9 cellular contexts compared by ENCODE assay signal in genomic region chr1:12617901-12618660, GRCh38. TPM values are rescaled to one million over a fixed set of nuclear protein-coding genes. Genes with fewer than 3 reads are reported as not detected.
DNase-seq lines count a peak whose midpoint lies in the region; ATAC-seq, FAIRE-seq and TF ChIP-seq lines count a peak whose summit lies in the region.
"Had no signal": no experiment of that assay in that cellular context is flagged by ENCODE, and none has a peak within 500 bp of the region (broad histone marks: within the 10 kb centered on the region; RNA-seq: fewer than 3 reads in every experiment).

Gene DHRS3 (minus strand): TSS chr1:12618210. CDS start chr1:12617348, 862 bp downstream.

- H4K20me1 ChIP-seq in neural progenitor cell (ENCODE audit: low read depth): peaks cover 16% of the 10 kb centered on the region

- H3K4me1 Mint-ChIP-seq in activated naive CD4-positive, alpha-beta T cell treated with anti-CD3 and anti-CD28 coated beads, Interleukin-2, amount 10 ng/mL, durations not matched to agents 7 days and 5 days: peaks cover 69% of the 10 kb centered on the region
- H3K4me1 Mint-ChIP-seq in neural progenitor cell: peaks cover 53% of the 10 kb centered on the region

- H3K4me3 ChIP-seq in HUES48 (ENCODE audit: low read depth, low read length): peak within 1 kb of the TSS; percentile 78
- peak within 1 kb of the TSS; percentile 94 for H3K4me3 ChIP-seq in neural progenitor cell
- H3K4me3 ChIP-seq in thoracic aorta: peak within 1 kb of the TSS; percentile 90

- CTCF ChIA-PET in activated naive CD4-positive, alpha-beta T cell treated with anti-CD3 and anti-CD28 coated beads, Interleukin-2, amount 10 ng/mL, durations not matched to agents 7 days and 5 days (lab: Charles Lee): interaction anchor here (0.6 to 4.7 kb wide), 20 partner anchors 14 to 419 kb away, joined by 3 to 53 read pairs (median 5); no protein-coding TSS in a partner anchor

- TF ChIP-seq CTCF in neural progenitor cell (IDR thresholded peaks at IDR 0.05) (no peak), thoracic aorta (IDR thresholded peaks at IDR 0.05) (no peak)

- peaks cover 18% of the 10 kb centered on the region for H3K79me2 ChIP-seq in neural progenitor cell (ENCODE audit: low read depth)

- H3K27ac ChIP-seq in HUES48 (ENCODE audit: low read depth, low read length) (peak within 1 kb of the TSS; percentile 97), neural progenitor cell (no peak within 1 kb of the TSS), thoracic aorta (peak within 1 kb of the TSS; percentile 92 to 98)

- no peak for FAIRE-seq in frontal cortex (lab: Jason Lieb, UNC)
- FAIRE-seq: endometrium had no signal

- H3K9ac ChIP-seq in HUES48 (ENCODE audit: low read depth, low read length) (peak within 1 kb of the TSS; percentile 61), neural progenitor cell (no peak within 1 kb of the TSS)

- H3K36me3 ChIP-seq in HUES48 (ENCODE audit: control insufficient read depth, insufficient read depth, low read length) (peaks cover 5% of the 10 kb centered on the region; the same call in 1 of the 2 replicates), neural progenitor cell (no peaks in the 10 kb centered on the region), thoracic aorta (peaks cover 1% of the 10 kb centered on the region)

- H3K9me3 Mint-ChIP-seq in activated naive CD4-positive, alpha-beta T cell treated with anti-CD3 and anti-CD28 coated beads, Interleukin-2, amount 10 ng/mL, durations not matched to agents 7 days and 5 days: no peaks in the 10 kb centered on the region
- H3K9me3 Mint-ChIP-seq in neural progenitor cell: no peaks in the 10 kb centered on the region

- H3K9me3 ChIP-seq in HUES48 (ENCODE audit: control insufficient read depth, insufficient read depth, low read length) (no peaks in the 10 kb centered on the region), neural progenitor cell (ENCODE audit: low read depth) (no peaks in the 10 kb centered on the region), thoracic aorta (no peaks in the 10 kb centered on the region)

- peak within 1 kb of the TSS; percentile 98 for H3K4me3 Mint-ChIP-seq in activated naive CD4-positive, alpha-beta T cell treated with anti-CD3 and anti-CD28 coated beads, Interleukin-2, amount 10 ng/mL, durations not matched to agents 7 days and 5 days
- peak within 1 kb of the TSS; percentile 95 for H3K4me3 Mint-ChIP-seq in neural progenitor cell

- H3K36me3 Mint-ChIP-seq in activated naive CD4-positive, alpha-beta T cell treated with anti-CD3 and anti-CD28 coated beads, Interleukin-2, amount 10 ng/mL, durations not matched to agents 7 days and 5 days: peaks cover 37% of the 10 kb centered on the region
- H3K36me3 Mint-ChIP-seq in neural progenitor cell: no peaks in the 10 kb centered on the region

- peak within 1 kb of the TSS; percentile 91 for H3K4me2 ChIP-seq in neural progenitor cell

- H3F3A ChIP-seq in neural progenitor cell (ENCODE audit: low read depth): peaks cover 50% of the 10 kb centered on the region

- peak within 1 kb of the TSS; percentile 99 for H3K27ac Mint-ChIP-seq in activated naive CD4-positive, alpha-beta T cell treated with anti-CD3 and anti-CD28 coated beads, Interleukin-2, amount 10 ng/mL, durations not matched to agents 7 days and 5 days
- H3K27ac Mint-ChIP-seq in neural progenitor cell: peak within 1 kb of the TSS; percentile 72

- peaks cover 38% of the 10 kb centered on the region for H3K27me3 Mint-ChIP-seq in activated naive CD4-positive, alpha-beta T cell treated with anti-CD3 and anti-CD28 coated beads, Interleukin-2, amount 10 ng/mL, durations not matched to agents 7 days and 5 days
- peaks cover 34% of the 10 kb centered on the region for H3K27me3 Mint-ChIP-seq in neural progenitor cell (ENCODE audit: insufficient read depth, low read depth)

- H3K4me1 ChIP-seq in HUES48 (ENCODE audit: control insufficient read depth, insufficient read depth, low read length) (peaks cover 26% of the 10 kb centered on the region), neural progenitor cell (peaks cover 29% of the 10 kb centered on the region), thoracic aorta (ENCODE audit: control insufficient read depth in 1 of 2, low read depth in 2 of 2) (peaks cover 23 to 58% of the 10 kb centered on the region in 2 donors)

- DNase-seq in DMS53 treated with DMSO at 0.1 percent for 48 hours (lab: John Stamatoyannopoulos, UW; ENCODE audit: unreplicated experiment): peak; percentile 54
- DNase-seq in SHP77 (lab: John Stamatoyannopoulos, UW): peak; percentile 30 to 55
- peak; percentile 83 for DNase-seq in activated naive CD4-positive, alpha-beta T cell treated with anti-CD3 and anti-CD28 coated beads, Interleukin-2, amount 10 ng/mL, durations not matched to agents 7 days and 5 days
- DNase-seq in frontal cortex (ENCODE audit: low spot score in 2 of 2): peak in 1 of 2 donors; percentile 70
- peak; percentile 92 for DNase-seq in neural progenitor cell (ENCODE audit: low spot score)
- DNase-seq in thoracic aorta (ENCODE audit: low spot score): no peak

- H3K27me3 ChIP-seq in HUES48 (ENCODE audit: control insufficient read depth, insufficient read depth, low read length) (no peaks in the 10 kb centered on the region), neural progenitor cell (peaks cover 18% of the 10 kb centered on the region), thoracic aorta (replicated peaks; ENCODE audit: insufficient read depth) (no peaks in the 10 kb centered on the region)

- ATAC-seq in thoracic aorta (ENCODE audit: insufficient number of reproducible peaks, low FRiP score, low read depth) (peak; percentile 32), HG03378 (IDR thresholded peaks at IDR 0.05; ENCODE audit: unreplicated experiment) (no peak)

- peak within 1 kb of the TSS; percentile 98 for H2AFZ ChIP-seq in neural progenitor cell (replicated peaks)

RNA-seq across cellular contexts. Expression of gene DHRS3, which starts in this region (rescaled TPM):
- 13.0 TPM for total RNA-seq in frontal cortex
- 2.5 and 4.3 TPM in 2 replicates for total RNA-seq in neural progenitor cell (ENCODE audit: low replicate concordance)
- total RNA-seq in thoracic aorta: 100 to 1,000 TPM in 1 of 2 donors, 10 to 100 TPM in 1; 65.9 to 150 TPM
